In the genomic region with DNA sequence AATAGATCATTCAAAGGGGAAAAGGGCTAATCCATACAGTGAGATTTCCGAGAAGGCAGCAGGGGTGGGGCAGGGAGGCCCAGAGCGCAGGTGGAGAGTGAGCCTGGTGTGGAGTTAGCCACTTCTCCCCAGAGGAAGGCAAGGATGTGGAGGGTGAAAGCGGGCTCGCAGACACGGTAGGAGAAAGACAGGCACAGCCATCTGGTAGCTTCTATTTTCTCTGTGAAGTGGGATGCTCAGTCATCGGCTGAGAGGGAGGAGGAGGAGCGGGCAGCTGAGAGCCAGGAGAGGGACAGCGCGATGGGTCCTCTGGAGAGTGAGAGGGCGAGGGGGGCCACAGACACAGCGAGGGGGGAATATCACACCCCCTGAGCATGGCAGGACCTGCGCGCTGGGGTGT, we compare ENCODE assay signal across 10 cellular contexts.
DNase-seq lines count a peak whose midpoint lies in the region; ATAC-seq and TF ChIP-seq lines count a peak whose summit lies in the region.
"Had no signal": no experiment of that assay in that cellular context is flagged by ENCODE, and none has a peak within 500 bp of the region (broad histone marks: within the 10 kb centered on the region; RNA-seq: fewer than 3 reads in every experiment).

No MANE protein-coding gene starts in this region.

- DNase-seq in AG20443 (ENCODE audit: low spot score) (peak; percentile 50), amniotic stem cell (lab: John Stamatoyannopoulos, UW) (no peak), MG63 (no peak)
- no peak for DNase-seq in stimulated activated CD4-positive, alpha-beta T cell treated with anti-CD3 and anti-CD28 coated beads, Interleukin-12 subunit alpha, Interleukin-12 subunit beta, amount 100 ng/mL, for 4 hours
- DNase-seq in stimulated activated naive CD8-positive, alpha-beta T cell treated with anti-CD3 and anti-CD28 coated beads, Interleukin-15, Interleukin-2, amounts not matched to agents 100 U/mL and 50 U/mL, for 24 hours, result no peak
- DNase-seq: activated CD8-positive, alpha-beta T cell treated with anti-CD3 and anti-CD28 coated beads, Interleukin-2, amount 10 ng/mL, durations not matched to agents 7 days and 5 days; stimulated activated CD4-positive, alpha-beta T cell treated with anti-CD3 and anti-CD28 coated beads, Interleukin-1b, Interleukin-23, amount 100 ng/mL, for 48 hours had no signal

- no peak for TF ChIP-seq CTCF in WI38 (IDR thresholded peaks at IDR 0.05; ENCODE audit: low read depth, low read length)

- H3K27ac ChIP-seq in HUES6 (ENCODE audit: low read depth, low read length), result no peak overlapping the region
- peak overlapping the region; percentile 78 for H3K27ac ChIP-seq in muscle layer of duodenum (ENCODE audit: low read length)

- peak overlapping the region; percentile 18 for H3K9ac ChIP-seq in HUES6 (ENCODE audit: low read length)

- no peak for ATAC-seq in stimulated activated naive CD8-positive, alpha-beta T cell treated with anti-CD3 and anti-CD28 coated beads, Interleukin-15, Interleukin-2, amounts not matched to agents 100 U/mL and 50 U/mL, for 24 hours
- ATAC-seq: activated CD8-positive, alpha-beta T cell treated with anti-CD3 and anti-CD28 coated beads, Interleukin-2, amount 10 ng/mL, durations not matched to agents 7 days and 5 days had no signal

- H3K27me3 ChIP-seq in HUES6 (ENCODE audit: control insufficient read depth, insufficient read depth, low read length) (no peaks in the 10 kb centered on the region), muscle layer of duodenum (ENCODE audit: low read depth, low read length) (no peaks in the 10 kb centered on the region), MG63 (no peaks in the 10 kb centered on the region)

- H3K36me3 ChIP-seq in HUES6 (ENCODE audit: control insufficient read depth, insufficient read depth, low read length) (no peaks in the 10 kb centered on the region), muscle layer of duodenum (ENCODE audit: control insufficient read depth in 1 of 2, insufficient read depth in 2 of 2, low read length in 2 of 2) (no peaks in the 10 kb centered on the region), MG63 (no peaks in the 10 kb centered on the region; the same call in 1 of the 2 replicates)

- no peak overlapping the region for H3K4me3 ChIP-seq in HUES6 (ENCODE audit: low read depth, low read length)
- peak overlapping the region; percentile 47 for H3K4me3 ChIP-seq in WI38 (ENCODE audit: low read depth, low read length)
- no peak overlapping the region for H3K4me3 ChIP-seq in muscle layer of duodenum (ENCODE audit: low read depth in 1 of 2, low read length in 2 of 2)
- no peak overlapping the region for H3K4me3 ChIP-seq in MG63

- H3K9me3 ChIP-seq in HUES6 (ENCODE audit: control insufficient read depth, insufficient read depth, low read depth, low read length) (peaks cover 25% of the 10 kb centered on the region), muscle layer of duodenum (ENCODE audit: control insufficient read depth in 1 of 2, low read length in 2 of 2) (no peaks in the 10 kb centered on the region), MG63 (peaks cover 26% of the 10 kb centered on the region)

- H3K4me1 ChIP-seq in HUES6 (ENCODE audit: control insufficient read depth, insufficient read depth, low read length) (peaks cover 30% of the 10 kb centered on the region), muscle layer of duodenum (ENCODE audit: control insufficient read depth in 1 of 2, insufficient read depth in 2 of 2, low read length in 2 of 2) (no peaks in the 10 kb centered on the region)
